Comparison of ENCODE assay signal across 9 cellular contexts in the genomic region with DNA sequence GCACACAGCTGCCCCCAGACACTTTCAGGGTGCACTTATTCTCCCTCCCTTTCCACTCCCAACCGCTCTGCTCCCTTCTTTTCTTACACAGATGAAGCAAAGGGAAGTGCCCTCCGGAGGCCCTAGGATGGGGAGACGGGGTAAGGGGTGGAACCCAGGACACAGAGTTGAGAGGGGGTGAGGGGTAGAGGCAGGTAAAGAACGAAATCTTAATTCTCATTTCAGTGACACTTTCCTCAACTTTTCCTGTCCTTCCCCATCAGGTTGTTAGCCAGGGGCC. TPM values are rescaled to one million over a fixed set of nuclear protein-coding genes. Genes with fewer than 3 reads are reported as not detected.
DNase-seq lines count a peak whose midpoint lies in the region; ATAC-seq and TF ChIP-seq lines count a peak whose summit lies in the region.
"Had no signal": no experiment of that assay in that cellular context is flagged by ENCODE, and none has a peak within 500 bp of the region (broad histone marks: within the 10 kb centered on the region; RNA-seq: fewer than 3 reads in every experiment).

No MANE protein-coding gene starts in this region.

- H3K27ac ChIP-seq in 22Rv1 (peak overlapping the region; percentile 74), KOPT-K1 (ENCODE audit: low read depth, low read length, poor library complexity, severe bottlenecking) (peak overlapping the region; percentile 70)

- H3K36me3 ChIP-seq in KOPT-K1 (ENCODE audit: insufficient read depth, low read length) = peaks cover 36% of the 10 kb centered on the region

- H3K36me3 Mint-ChIP-seq in naive thymus-derived CD8-positive, alpha-beta T cell = peaks cover 0 to 29% (median 0%) of the 10 kb centered on the region in 3 donors

- DNase-seq in epithelial cell of esophagus (ENCODE audit: low read depth) = no peak
- no peak for DNase-seq in naive thymus-derived CD8-positive, alpha-beta T cell
- DNase-seq in NCI-H2029 treated with DMSO at 0.1 percent for 48 hours (lab: John Stamatoyannopoulos, UW) = no peak
- DNase-seq: activated gamma-delta T cell had no signal

- no peaks in the 10 kb centered on the region for H3K9me3 Mint-ChIP-seq in naive thymus-derived CD8-positive, alpha-beta T cell

- POLR2A ChIA-PET in naive thymus-derived CD8-positive, alpha-beta T cell (lab: Charles Lee) = interaction anchor here (0.6 to 9.2 kb wide), 10 partner anchors 12 to 761 kb away, joined by 3 to 87 read pairs (median 5); a partner anchor contains a TSS

- peak overlapping the region in 8 of 10 donors; percentile 55 to 73 (median 64) for H3K4me3 Mint-ChIP-seq in naive thymus-derived CD8-positive, alpha-beta T cell

- peak overlapping the region in 7 of 10 donors; percentile 35 to 83 (median 77) for H3K27ac Mint-ChIP-seq in naive thymus-derived CD8-positive, alpha-beta T cell

- H3K4me1 Mint-ChIP-seq in naive thymus-derived CD8-positive, alpha-beta T cell = peaks cover 31 to 85% (median 55%) of the 10 kb centered on the region in 4 donors

- H3K4me3 ChIP-seq in epithelial cell of esophagus (ENCODE audit: low read length) = peak overlapping the region; percentile 41

- no peak; the same call in 1 of the 2 replicates for TF ChIP-seq CTCF in 22Rv1 (IDR thresholded peaks at IDR 0.05)
- TF ChIP-seq CTCF in epithelial cell of esophagus (IDR thresholded peaks at IDR 0.05; ENCODE audit: insufficient read depth, low read depth, low read length, missing control alignments) = no peak

- ATAC-seq in naive thymus-derived CD8-positive, alpha-beta T cell = no peak
- ATAC-seq in HG02981 (IDR thresholded peaks at IDR 0.05; ENCODE audit: unreplicated experiment) = no peak
- ATAC-seq in GM19463 (IDR thresholded peaks at IDR 0.05; ENCODE audit: unreplicated experiment) = no peak
- ATAC-seq in GM21825 (IDR thresholded peaks at IDR 0.05; ENCODE audit: unreplicated experiment) = no peak

- no peaks in the 10 kb centered on the region for H3K27me3 Mint-ChIP-seq in naive thymus-derived CD8-positive, alpha-beta T cell

- no peaks in the 10 kb centered on the region for H3K9me3 ChIP-seq in KOPT-K1 (ENCODE audit: insufficient read depth, low read length, poor library complexity, severe bottlenecking)

RNA-seq across cellular contexts. Expression of a gene that starts 12.8 kb away (rescaled TPM):
- 100 to 1,000 TPM; 135 to 137 TPM for total RNA-seq in naive thymus-derived CD8-positive, alpha-beta T cell
- polyA plus RNA-seq in naive thymus-derived CD8-positive, alpha-beta T cell = 10 to 100 TPM; 19.4 to 30.8 (median 30.4) TPM
